Comparison of ENCODE assay signal across 26 cellular contexts in genomic region chr3:25575001-25575400, GRCh38.
"Had no signal": no experiment of that assay in that cellular context is flagged by ENCODE, and none has a peak within 500 bp of the region (broad histone marks: within the 10 kb centered on the region; RNA-seq: fewer than 3 reads in every experiment).

No MANE protein-coding gene starts in this region.

- H3K9me3 Mint-ChIP-seq: dendritic cell treated with granulocyte-macrophage colony-stimulating factor and Interleukin-4, amounts not matched to agents 40 ng/mL and 50 ng/mL, for 4 days; natural killer cell; stimulated activated effector memory CD8-positive, alpha-beta T cell treated with anti-CD3 and anti-CD28 coated beads, Interleukin-12 subunit alpha, Interleukin-12 subunit beta, amount 100 ng/mL, for 72 hours had no signal

- H3K36me3 Mint-ChIP-seq: natural killer cell; stimulated activated effector memory CD8-positive, alpha-beta T cell treated with anti-CD3 and anti-CD28 coated beads, Interleukin-12 subunit alpha, Interleukin-12 subunit beta, amount 100 ng/mL, for 72 hours had no signal

- H3K27me3 ChIP-seq: colonic mucosa, esophagus muscularis mucosa, foreskin keratinocyte, left lung, ovary, tibial nerve, upper lobe of left lung, uterus had no signal

- H3K36me3 ChIP-seq: colonic mucosa, left lung, ovary, thoracic aorta, uterus had no signal

- H3K9me3 ChIP-seq: colonic mucosa, esophagus muscularis mucosa, left lung, lower lobe of right lung, ovary, psoas muscle, thoracic aorta, tibial nerve, upper lobe of left lung, uterus had no signal

- H3K4me1 ChIP-seq: colonic mucosa, foreskin keratinocyte, left lung, lower lobe of right lung, uterus had no signal

- H3K27ac ChIP-seq: colonic mucosa, foreskin keratinocyte, left lung, lower lobe of right lung, ovary, thoracic aorta, tibial nerve, upper lobe of left lung, uterus had no signal

- H3K27ac Mint-ChIP-seq: dendritic cell treated with granulocyte-macrophage colony-stimulating factor and Interleukin-4, amounts not matched to agents 40 ng/mL and 50 ng/mL, for 4 days; natural killer cell; stimulated activated effector memory CD8-positive, alpha-beta T cell treated with anti-CD3 and anti-CD28 coated beads, Interleukin-12 subunit alpha, Interleukin-12 subunit beta, amount 100 ng/mL, for 72 hours had no signal

- FAIRE-seq: endothelial cell of umbilical vein, kidney had no signal

- H3K4me3 Mint-ChIP-seq: dendritic cell treated with granulocyte-macrophage colony-stimulating factor and Interleukin-4, amounts not matched to agents 40 ng/mL and 50 ng/mL, for 4 days; natural killer cell; stimulated activated effector memory CD8-positive, alpha-beta T cell treated with anti-CD3 and anti-CD28 coated beads, Interleukin-12 subunit alpha, Interleukin-12 subunit beta, amount 100 ng/mL, for 72 hours had no signal

- H3K4me1 Mint-ChIP-seq: natural killer cell; stimulated activated effector memory CD8-positive, alpha-beta T cell treated with anti-CD3 and anti-CD28 coated beads, Interleukin-12 subunit alpha, Interleukin-12 subunit beta, amount 100 ng/mL, for 72 hours had no signal

- ATAC-seq: foreskin keratinocyte; left lung; lower lobe of right lung; natural killer cell; psoas muscle; sciatic nerve; stimulated activated effector memory CD8-positive, alpha-beta T cell treated with anti-CD3 and anti-CD28 coated beads, Interleukin-12 subunit alpha, Interleukin-12 subunit beta, amount 100 ng/mL, for 72 hours; stimulated activated naive CD8-positive, alpha-beta T cell treated with anti-CD3 and anti-CD28 coated beads, Interleukin-15, Interleukin-2, amounts not matched to agents 100 U/mL and 50 U/mL, for 24 hours had no signal

- H3K4me3 ChIP-seq: colonic mucosa, esophagus muscularis mucosa, left lung, lower lobe of right lung, ovary, psoas muscle, thoracic aorta, tibial nerve, upper lobe of left lung, uterus had no signal

- DNase-seq: central memory CD4-positive, alpha-beta T cell; colonic mucosa; effector CD8-positive, alpha-beta T cell; foreskin keratinocyte; glutamatergic neuron; kidney; left lung; lower lobe of right lung; natural killer cell; occipital lobe; ovary; psoas muscle; retina; stimulated activated CD4-positive, alpha-beta T cell treated with anti-CD3 and anti-CD28 coated beads, Interleukin-2, amount 100 ng/mL, for 24 hours; stimulated activated CD4-positive, alpha-beta T cell treated with anti-CD3 and anti-CD28 coated beads, Interleukin-4, amount 100 ng/mL, for 24 hours; stimulated activated naive CD8-positive, alpha-beta T cell treated with anti-CD3 and anti-CD28 coated beads, Interleukin-15, Interleukin-2, amounts not matched to agents 100 U/mL and 50 U/mL, for 24 hours; substantia nigra; uterus had no signal
